ENCODE assay signal across 24 cellular contexts in the genomic region with DNA sequence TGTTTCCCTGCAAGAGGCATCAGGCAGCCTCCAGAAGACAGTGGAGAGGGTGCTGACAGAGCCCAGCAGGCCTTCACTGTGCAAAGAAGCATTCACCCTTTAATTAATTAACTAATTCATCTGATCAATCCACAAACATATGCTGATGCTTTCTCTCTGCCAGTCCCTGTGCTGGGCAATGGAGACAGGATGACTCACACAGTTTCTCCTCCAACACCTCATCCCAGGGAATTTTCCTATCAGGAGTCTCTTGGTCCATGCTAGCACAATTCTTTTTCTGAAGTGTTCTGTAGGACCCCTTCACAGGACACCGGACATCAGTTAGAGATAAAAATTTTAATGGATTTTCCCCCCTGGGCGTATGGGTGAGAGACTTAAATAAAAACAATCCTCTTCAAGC. TPM values are rescaled to one million over a fixed set of nuclear protein-coding genes. Genes with fewer than 3 reads are reported as not detected.
DNase-seq lines count a peak whose midpoint lies in the region; ATAC-seq and TF ChIP-seq lines count a peak whose summit lies in the region.
"Had no signal": no experiment of that assay in that cellular context is flagged by ENCODE, and none has a peak within 500 bp of the region (broad histone marks: within the 10 kb centered on the region; RNA-seq: fewer than 3 reads in every experiment).

No MANE protein-coding gene starts in this region.

- H4K20me1 ChIP-seq in GM23248 (ENCODE audit: insufficient read depth): no peaks in the 10 kb centered on the region

- H3K4me3 ChIP-seq in BE2C (ENCODE audit: low read depth, low read length): no peak overlapping the region
- H3K4me3 ChIP-seq in GM23248: no peak overlapping the region
- no peak overlapping the region for H3K4me3 ChIP-seq in effector memory CD4-positive, alpha-beta T cell (ENCODE audit: insufficient read depth, low read depth, low read length, poor library complexity, severe bottlenecking)
- H3K4me3 ChIP-seq: colonic mucosa, K562, right lobe of liver had no signal

- TF ChIP-seq CTCF in BE2C (IDR thresholded peaks at IDR 0.05; ENCODE audit: low read depth, low read length): no peak
- no peak for TF ChIP-seq CTCF in foreskin keratinocyte (conservative IDR thresholded peaks at IDR 0.05)

- peaks cover 16% of the 10 kb centered on the region for H3K4me1 ChIP-seq in BE2C
- no peaks in the 10 kb centered on the region for H3K4me1 ChIP-seq in GM23248 (ENCODE audit: insufficient read depth)
- H3K4me1 ChIP-seq in foreskin keratinocyte: peaks cover 3% of the 10 kb centered on the region
- no peaks in the 10 kb centered on the region for H3K4me1 ChIP-seq in effector memory CD4-positive, alpha-beta T cell (ENCODE audit: control insufficient read depth, insufficient read depth, low read length, poor library complexity, severe bottlenecking)
- H3K4me1 ChIP-seq: colonic mucosa, parathyroid adenoma, right lobe of liver had no signal

- no peak overlapping the region for H3K9ac ChIP-seq in GM23248
- H3K9ac ChIP-seq: parathyroid adenoma had no signal

- H2AFZ ChIP-seq in GM23248: no peak overlapping the region
- H2AFZ ChIP-seq: parathyroid adenoma had no signal

- H3K9me2 ChIP-seq in GM23248 (ENCODE audit: insufficient read depth): no peaks in the 10 kb centered on the region

- H3K4me2 ChIP-seq in GM23248 (ENCODE audit: unreplicated experiment): no peak overlapping the region

- no peaks in the 10 kb centered on the region for H3K79me2 ChIP-seq in GM23248 (ENCODE audit: insufficient read depth)
- H3K79me2 ChIP-seq: parathyroid adenoma had no signal

- in situ Hi-C loops in GM23248 (cut with MboI): no loop called here

- H3K27me3 ChIP-seq in BE2C (no peaks in the 10 kb centered on the region), GM23248 (replicated peaks; ENCODE audit: insufficient read depth) (peaks cover 4% of the 10 kb centered on the region; the same call in 1 of the 2 replicates), foreskin keratinocyte (peaks cover 3% of the 10 kb centered on the region)
- peaks cover 3% of the 10 kb centered on the region for H3K27me3 ChIP-seq in effector memory CD4-positive, alpha-beta T cell (replicated peaks; ENCODE audit: control insufficient read depth, insufficient read depth, low read length, poor library complexity, severe bottlenecking)
- H3K27me3 ChIP-seq: colonic mucosa had no signal

- DNase-seq in BE2C (peak; percentile 18), GM23248 (peak; percentile 24), NCI-H226 (peak; percentile 16), foreskin keratinocyte (peak; percentile 2 to 13), left lobe of liver (ENCODE audit: low spot score) (no peak)
- no peak for DNase-seq in effector memory CD4-positive, alpha-beta T cell
- DNase-seq: activated CD4-positive, alpha-beta T cell treated with anti-CD3 and anti-CD28 coated beads for 48 hours; activated naive CD4-positive, alpha-beta T cell treated with Interleukin-2 at 50 U/mL for 16 hours; activated T-cell treated with anti-CD3 and anti-CD28 coated beads, Interleukin-2, amount 50 U/mL, for 4 hours; colonic mucosa; effector memory CD8-positive, alpha-beta T cell; GOT3; hippocampal formation; MV-4-11; NCI-H2029; nephron progenitor cell; right lobe of liver; stimulated activated CD4-positive, alpha-beta T cell treated with anti-CD3 and anti-CD28 coated beads, Interleukin-4, amount 100 ng/mL, for 4 hours; stimulated activated naive CD4-positive, alpha-beta T cell had no signal

- no peak overlapping the region for H3K27ac ChIP-seq in GM23248
- no peak overlapping the region for H3K27ac ChIP-seq in foreskin keratinocyte
- no peak overlapping the region for H3K27ac ChIP-seq in effector memory CD4-positive, alpha-beta T cell (ENCODE audit: insufficient read depth, low read length, poor library complexity, severe bottlenecking)
- H3K27ac ChIP-seq: colonic mucosa, parathyroid adenoma, right lobe of liver had no signal

- H3K36me3 ChIP-seq in BE2C (no peaks in the 10 kb centered on the region), GM23248 (ENCODE audit: low read depth) (no peaks in the 10 kb centered on the region)
- H3K36me3 ChIP-seq in effector memory CD4-positive, alpha-beta T cell (ENCODE audit: control insufficient read depth, insufficient read depth, low read length): no peaks in the 10 kb centered on the region
- H3K36me3 ChIP-seq: colonic mucosa, right lobe of liver had no signal

- H3K9me3 ChIP-seq in BE2C (no peaks in the 10 kb centered on the region), GM23248 (ENCODE audit: low read depth) (no peaks in the 10 kb centered on the region)
- H3K9me3 ChIP-seq in effector memory CD4-positive, alpha-beta T cell (ENCODE audit: control insufficient read depth, low read length): no peaks in the 10 kb centered on the region
- H3K9me3 ChIP-seq: colonic mucosa, right lobe of liver had no signal

- no peaks in the 10 kb centered on the region for H3F3A ChIP-seq in GM23248 (ENCODE audit: insufficient read depth)

- ATAC-seq in foreskin keratinocyte (peak; percentile 73), GM19023 (IDR thresholded peaks at IDR 0.05; ENCODE audit: unreplicated experiment) (no peak), left lobe of liver (no peak)
- ATAC-seq: activated T-cell treated with anti-CD3 and anti-CD28 coated beads, Interleukin-2, amount 50 U/mL, for 4 hours; effector memory CD8-positive, alpha-beta T cell; esophagus mucosa; K562; right lobe of liver had no signal

- WGBS in GM23248 (ENCODE audit: low coverage in 1 of 2, low lambda C conversion rate in 2 of 2, missing lambda C conversion rate in 2 of 2), 2 experiments: 74 to 78% methylated on average over 2 of the region's 2 CpGs

RNA-seq across cellular contexts. Expression of gene MEX3B, which starts 24.8 kb away (rescaled TPM):
- polyA plus RNA-seq in BE2C (2012; ENCODE audit: insufficient read depth, insufficient read length, low read depth): 22.0 TPM
- 11.4 and 13.3 TPM in 2 replicates for total RNA-seq in GM23248 (2014; rRNA removed; shearing (Covaris generic))
- 5.3 and 5.7 TPM in 2 replicates for polyA plus RNA-seq in GM23248 (2016; fragmentation: Nextera tagmentation; extraction: Ambion mirVana)
- total RNA-seq in foreskin keratinocyte: 1.0 and 1.3 TPM in 2 replicates
- 0.39 and 0.51 TPM in 2 replicates for polyA plus RNA-seq in foreskin keratinocyte
- total RNA-seq in left lobe of liver: 0.43 TPM
- total RNA-seq: G401 had no signal

Comparison
In these comparisons a context has a peak if more than half of its experiments do, and no peak if none do; other contexts are left out.
1. DNase-seq: peak in BE2C (single experiment), GM23248 (single experiment), NCI-H226 (single experiment) and foreskin keratinocyte (2 of 2); none in effector memory CD4-positive, alpha-beta T cell (0 of 3) and left lobe of liver (single experiment).